36 cellular contexts compared by ENCODE assay signal in genomic region chr1:108574008-108574407, GRCh38.
"Had no signal": no experiment of that assay in that cellular context is flagged by ENCODE, and none has a peak within 500 bp of the region (broad histone marks: within the 10 kb centered on the region; RNA-seq: fewer than 3 reads in every experiment).

No MANE protein-coding gene starts in this region.

- H3K4me3 Mint-ChIP-seq: activated B cell treated with CpG ODN at 0.5 μM for 24 hours; activated CD4-positive, alpha-beta memory T cell treated with anti-CD3 and anti-CD28 coated beads for 36 hours; activated CD4-positive, alpha-beta T cell treated with anti-CD3 and anti-CD28 coated beads, Interleukin-2, amount 10 ng/mL, durations not matched to agents 24 days and 14 days; activated CD8-positive, alpha-beta T cell treated with anti-CD3 and anti-CD28 coated beads for 36 hours; activated naive CD4-positive, alpha-beta T cell treated with anti-CD3 and anti-CD28 coated beads for 36 hours; activated naive CD8-positive, alpha-beta T cell treated with anti-CD3 and anti-CD28 coated beads for 36 hours; activated T-cell treated with anti-CD3 and anti-CD28 coated beads, Interleukin-2, amount 50 U/mL, for 4 hours; activated T-cell treated with anti-CD3 and anti-CD28 coated beads, Interleukin-2, amount 50 U/mL, for 72 hours; activated T-helper 1 cell treated with anti-CD3 and anti-CD28 coated beads, Interleukin-12 subunit alpha, Interleukin-12 subunit beta, Interleukin-2, Interleukin-4 antibody, amounts not matched to agents 30 ng/mL and 10 ng/mL and 1 ng/mL, durations not matched to agents 14 hours and 24 hours and 36 hours; activated T-helper 17 cell treated with anti-CD3 and anti-CD28 coated beads, Interleukin-2, amount 50 U/mL, for 72 hours; T-helper 1 cell treated with Interleukin-12 subunit alpha and Interleukin-12 subunit beta and Interleukin-4 antibody, amounts not matched to agents 30 μg/mL and 1 μg/mL, for 36 hours; T-helper 2 cell treated with Interferon-gamma antibody and Interleukin-4, amounts not matched to agents 5 μg/mL and 100 μg/mL, for 36 hours had no signal

- H3K9me3 Mint-ChIP-seq: activated B cell treated with CpG ODN at 0.5 μM for 24 hours; activated T-cell treated with anti-CD3 and anti-CD28 coated beads, Interleukin-2, amount 50 U/mL, for 4 hours; activated T-helper 17 cell treated with anti-CD3 and anti-CD28 coated beads, Interleukin-2, amount 50 U/mL, for 72 hours had no signal

- H3K9me3 ChIP-seq: adrenal gland, body of pancreas, breast epithelium had no signal

- H3K27ac ChIP-seq: adrenal gland, body of pancreas, brain microvascular endothelial cell, breast epithelium, VCaP had no signal

- H3K36me3 ChIP-seq: adrenal gland, brain microvascular endothelial cell, breast epithelium had no signal

- FAIRE-seq: astrocyte, TTC549 had no signal

- H3K4me1 ChIP-seq: adrenal gland, body of pancreas had no signal

- H3K4me3 ChIP-seq: adrenal gland, body of pancreas, breast epithelium had no signal

- H3K27me3 Mint-ChIP-seq: activated B cell treated with CpG ODN at 0.5 μM for 24 hours; activated CD4-positive, alpha-beta memory T cell treated with anti-CD3 and anti-CD28 coated beads for 36 hours; activated CD4-positive, alpha-beta T cell treated with anti-CD3 and anti-CD28 coated beads, Interleukin-2, amount 10 ng/mL, durations not matched to agents 24 days and 14 days; activated CD8-positive, alpha-beta T cell treated with anti-CD3 and anti-CD28 coated beads for 36 hours; activated naive CD8-positive, alpha-beta T cell treated with anti-CD3 and anti-CD28 coated beads for 36 hours; activated T-helper 17 cell treated with anti-CD3 and anti-CD28 coated beads, Interleukin-2, amount 50 U/mL, for 72 hours had no signal

- H3K4me1 Mint-ChIP-seq: activated B cell treated with CpG ODN at 0.5 μM for 24 hours; activated T-helper 17 cell treated with anti-CD3 and anti-CD28 coated beads, Interleukin-2, amount 50 U/mL, for 72 hours had no signal

- ATAC-seq: activated CD8-positive, alpha-beta T cell treated with anti-CD3 and anti-CD28 coated beads for 36 hours; activated naive CD4-positive, alpha-beta T cell treated with anti-CD3 and anti-CD28 coated beads, Interleukin-2, amount 50 U/mL, for 72 hours; activated T-cell treated with anti-CD3 and anti-CD28 coated beads, Interleukin-2, amount 50 U/mL, for 4 hours; activated T-cell treated with anti-CD3 and anti-CD28 coated beads, Interleukin-2, amount 50 U/mL, for 72 hours; activated T-helper 17 cell treated with anti-CD3 and anti-CD28 coated beads, Interleukin-2, amount 50 U/mL, for 72 hours; body of pancreas had no signal

- H3K27ac Mint-ChIP-seq: activated B cell treated with CpG ODN at 0.5 μM for 24 hours; activated CD4-positive, alpha-beta memory T cell treated with anti-CD3 and anti-CD28 coated beads for 36 hours; activated CD4-positive, alpha-beta T cell treated with anti-CD3 and anti-CD28 coated beads, Interleukin-2, amount 10 ng/mL, durations not matched to agents 24 days and 14 days; activated CD8-positive, alpha-beta T cell treated with anti-CD3 and anti-CD28 coated beads for 36 hours; activated naive CD4-positive, alpha-beta T cell treated with anti-CD3 and anti-CD28 coated beads for 36 hours; activated naive CD4-positive, alpha-beta T cell treated with anti-CD3 and anti-CD28 coated beads, Interleukin-2, amount 50 U/mL, for 72 hours; activated naive CD8-positive, alpha-beta T cell treated with anti-CD3 and anti-CD28 coated beads for 36 hours; activated T-cell treated with anti-CD3 and anti-CD28 coated beads, Interleukin-2, amount 50 U/mL, for 72 hours; activated T-helper 1 cell treated with anti-CD3 and anti-CD28 coated beads, Interleukin-12 subunit alpha, Interleukin-12 subunit beta, Interleukin-2, Interleukin-4 antibody, amounts not matched to agents 30 ng/mL and 10 ng/mL and 1 ng/mL, durations not matched to agents 14 hours and 24 hours and 36 hours; activated T-helper 17 cell treated with anti-CD3 and anti-CD28 coated beads, Interleukin-2, amount 50 U/mL, for 72 hours; T-helper 1 cell treated with Interleukin-12 subunit alpha and Interleukin-12 subunit beta and Interleukin-4 antibody, amounts not matched to agents 30 μg/mL and 1 μg/mL, for 36 hours; T-helper 2 cell treated with Interferon-gamma antibody and Interleukin-4, amounts not matched to agents 5 μg/mL and 100 μg/mL, for 36 hours had no signal

- DNase-seq: activated B cell treated with CpG ODN at 0.5 μM for 24 hours; activated CD4-positive, alpha-beta memory T cell treated with anti-CD3 and anti-CD28 coated beads for 36 hours; activated CD4-positive, alpha-beta T cell treated with anti-CD3 and anti-CD28 coated beads for 4 hours; activated CD4-positive, alpha-beta T cell treated with anti-CD3 and anti-CD28 coated beads, Interleukin-2, amount 10 ng/mL, durations not matched to agents 24 days and 14 days; activated CD4-positive, alpha-beta T cell treated with anti-CD3 and anti-CD28 coated beads, Interleukin-2, amount 50 U/mL, for 1 hour; activated CD4-positive, alpha-beta T cell treated with anti-CD3 and anti-CD28 coated beads, Interleukin-2, amount 50 U/mL, for 4 hours; activated CD4-positive, CD25-positive, alpha-beta regulatory T cell treated with anti-CD3 and anti-CD28 coated beads, Interleukin-2, amount 50 U/mL, for 72 hours; activated CD8-positive, alpha-beta memory T cell treated with anti-CD3 and anti-CD28 coated beads, Interleukin-2, amount 50 U/mL, for 4 hours; activated CD8-positive, alpha-beta T cell treated with anti-CD3 and anti-CD28 coated beads for 36 hours; activated effector memory CD4-positive, alpha-beta T cell treated with anti-CD3 and anti-CD28 coated beads, Interleukin-2, amount 50 U/mL, for 16 hours; activated gamma-delta T cell treated with Interleukin-2 at 50 U/mL for 16 hours; activated naive CD4-positive, alpha-beta T cell; activated naive CD4-positive, alpha-beta T cell treated with anti-CD3 and anti-CD28 coated beads for 36 hours; activated naive CD4-positive, alpha-beta T cell treated with anti-CD3 and anti-CD28 coated beads, Interleukin-2, amount 50 U/mL, for 16 hours; activated naive CD8-positive, alpha-beta T cell treated with anti-CD3 and anti-CD28 coated beads for 36 hours; activated T-cell treated with anti-CD3 and anti-CD28 coated beads for 4 hours; activated T-cell treated with anti-CD3 and anti-CD28 coated beads, Interleukin-2, amount 50 U/mL, for 1 hour; activated T-cell treated with anti-CD3 and anti-CD28 coated beads, Interleukin-2, amount 50 U/mL, for 4 hours; activated T-cell treated with anti-CD3 and anti-CD28 coated beads, Interleukin-2, amount 50 U/mL, for 72 hours; adrenal gland; amniotic stem cell; aorta; body of pancreas; brain microvascular endothelial cell; central memory CD4-positive, alpha-beta T cell; T-helper 2 cell; T-helper 9 cell had no signal

- H3K27me3 ChIP-seq: adrenal gland, body of pancreas, brain microvascular endothelial cell, breast epithelium had no signal
